1 cellular context compared by ENCODE assay signal in genomic region chr6:45431314-45432058, GRCh38.
TF ChIP-seq lines count a peak whose summit lies in the region.

No MANE protein-coding gene starts in this region.

TF ChIP-seq in HepG2, 621 proteins besides CTCF, POLR2A, EP300 and RAD21:
- TF ChIP-seq ZNF775 (CRISPR knock-in tag; IDR thresholded peaks at IDR 0.05; ENCODE audit: borderline replicate concordance) = no peak
- TF ChIP-seq CAMTA2 (CRISPR knock-in tag; IDR thresholded peaks at IDR 0.05; ENCODE audit: borderline replicate concordance) = no peak
- TF ChIP-seq ISX (CRISPR knock-in tag; conservative IDR thresholded peaks at IDR 0.05) = no peak
- no peak for TF ChIP-seq ZNF20 (CRISPR knock-in tag; IDR thresholded peaks at IDR 0.05)
- no peak for TF ChIP-seq IKZF4 (CRISPR knock-in tag; IDR thresholded peaks at IDR 0.05; ENCODE audit: borderline replicate concordance, low read depth, not compliant biosample characterization)
- no peak for TF ChIP-seq IKZF5 (CRISPR knock-in tag; IDR thresholded peaks at IDR 0.05)
- TF ChIP-seq SP1 (IDR thresholded peaks at IDR 0.05) = no peak
- TF ChIP-seq SP1 (CRISPR knock-in tag; IDR thresholded peaks at IDR 0.05) = no peak
- TF ChIP-seq BCL6 (CRISPR knock-in tag; IDR thresholded peaks at IDR 0.05) = no peak
- TF ChIP-seq ERF (CRISPR knock-in tag; IDR thresholded peaks at IDR 0.05) = no peak
- no peak for TF ChIP-seq ZNF431 (CRISPR knock-in tag; IDR thresholded peaks at IDR 0.05; ENCODE audit: borderline replicate concordance, low read depth)
- no peak for TF ChIP-seq REXO4 (CRISPR knock-in tag; IDR thresholded peaks at IDR 0.05; ENCODE audit: borderline replicate concordance)
- no peak for TF ChIP-seq ZNF772 (CRISPR knock-in tag; IDR thresholded peaks at IDR 0.05)
- no peak for TF ChIP-seq MYNN (CRISPR knock-in tag; IDR thresholded peaks at IDR 0.05; ENCODE audit: low read depth)
- no peak for TF ChIP-seq NCOA2 (CRISPR knock-in tag; IDR thresholded peaks at IDR 0.05)
- no peak for TF ChIP-seq HNRNPH1 (optimal IDR thresholded peaks at IDR 0.05; ENCODE audit: low read depth, low read length)
- no peak for TF ChIP-seq ZBTB21 (CRISPR knock-in tag; IDR thresholded peaks at IDR 0.05)
- no peak for TF ChIP-seq SSRP1 (CRISPR knock-in tag; IDR thresholded peaks at IDR 0.05)
